ENCODE assay signal across 26 cellular contexts in the genomic region with DNA sequence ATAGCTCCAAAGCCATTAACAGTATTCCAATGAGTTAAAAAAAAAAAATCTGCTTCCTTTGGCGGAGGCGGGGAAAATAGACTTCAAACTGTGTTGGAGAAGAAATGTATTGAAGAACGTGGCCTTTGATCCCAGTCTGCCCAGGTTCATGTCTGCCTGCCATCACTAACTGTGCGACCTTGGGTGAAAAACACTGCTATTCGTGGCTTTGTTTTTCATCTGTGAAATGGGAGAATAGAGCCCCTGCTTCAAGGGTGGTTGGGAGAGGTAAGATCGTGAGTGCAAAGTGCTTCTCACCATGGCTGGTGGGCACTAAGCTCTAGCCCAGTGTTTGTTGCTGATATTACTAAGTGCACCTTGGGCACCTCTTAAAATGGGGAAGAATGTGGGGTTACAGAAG.
"Had no signal": no experiment of that assay in that cellular context is flagged by ENCODE, and none has a peak within 500 bp of the region (broad histone marks: within the 10 kb centered on the region; RNA-seq: fewer than 3 reads in every experiment).

No MANE protein-coding gene starts in this region.

- H3K4me1 ChIP-seq: stomach, suprapubic skin, testis, thyroid gland, tibial artery, transverse colon, upper lobe of left lung, upper lobe of right lung, uterus, vagina had no signal

- H3K27ac ChIP-seq: stomach, suprapubic skin, testis, thoracic aorta, thyroid gland, tibial artery, tibial nerve, transverse colon, upper lobe of left lung, upper lobe of right lung, uterus, vagina had no signal

- DNase-seq: stimulated activated CD4-positive, alpha-beta T cell treated with anti-CD3 and anti-CD28 coated beads, Interleukin-2, amount 100 ng/mL, for 48 hours; stimulated activated CD4-positive, alpha-beta T cell treated with anti-CD3 and anti-CD28 coated beads, Interleukin-4, amount 100 ng/mL, for 1 hour; stimulated activated CD4-positive, alpha-beta T cell treated with anti-CD3 and anti-CD28 coated beads, Interleukin-4, amount 100 ng/mL, for 24 hours; stimulated activated CD4-positive, alpha-beta T cell treated with anti-CD3 and anti-CD28 coated beads, Interleukin-4, amount 100 ng/mL, for 4 hours; stimulated activated CD8-positive, alpha-beta memory T cell treated with anti-CD3 and anti-CD28 coated beads, Interleukin-4, amount 100 ng/mL, for 48 hours; stimulated activated naive B cell treated with anti-CD40 and anti-IgM and Interleukin-4, amounts not matched to agents 10 μg/mL and 1 μg/mL and 100 μg/mL, for 72 hours; stimulated activated naive CD4-positive, alpha-beta T cell; stimulated activated naive CD4-positive, alpha-beta T cell treated with Interleukin-2 at 50 U/mL for 16 hours; stimulated activated naive CD8-positive, alpha-beta T cell treated with anti-CD3 and anti-CD28 coated beads, Interleukin-15, amount 100 ng/mL, for 72 hours; stimulated activated naive CD8-positive, alpha-beta T cell treated with anti-CD3 and anti-CD28 coated beads, Interleukin-15, Interleukin-2, amounts not matched to agents 100 U/mL and 50 U/mL, for 24 hours; stomach; substantia nigra; testis; thyroid gland; tibial artery; transverse colon; upper lobe of left lung; upper lobe of right lung; uterus had no signal

- H3K9me3 ChIP-seq: stomach, suprapubic skin, testis, thoracic aorta, thyroid gland, tibial artery, tibial nerve, transverse colon, upper lobe of left lung, upper lobe of right lung, uterus, vagina had no signal

- ATAC-seq: stimulated activated effector memory CD8-positive, alpha-beta T cell treated with anti-CD3 and anti-CD28 coated beads, Interleukin-12 subunit alpha, Interleukin-12 subunit beta, amount 100 ng/mL, for 72 hours; stimulated activated memory B cell treated with anti-CD40 and anti-IgM and Interleukin-4, amounts not matched to agents 10 μg/mL and 1 μg/mL and 100 μg/mL, for 72 hours; stimulated activated naive B cell treated with anti-CD40 and anti-IgM and Interleukin-4, amounts not matched to agents 10 μg/mL and 1 μg/mL and 100 μg/mL, for 72 hours; stimulated activated naive CD8-positive, alpha-beta T cell treated with anti-CD3 and anti-CD28 coated beads, Interleukin-15, amount 100 ng/mL, for 72 hours; stimulated activated naive CD8-positive, alpha-beta T cell treated with anti-CD3 and anti-CD28 coated beads, Interleukin-15, Interleukin-2, amounts not matched to agents 100 U/mL and 50 U/mL, for 24 hours; upper lobe of right lung had no signal

- FAIRE-seq: urothelium cell line had no signal

- H3K27me3 ChIP-seq: stomach, suprapubic skin, testis, thyroid gland, tibial artery, tibial nerve, transverse colon, upper lobe of left lung, upper lobe of right lung, uterus, vagina had no signal

- H3K36me3 ChIP-seq: uterus had no signal

- H3K4me3 ChIP-seq: stomach, suprapubic skin, testis, thoracic aorta, thyroid gland, tibial artery, tibial nerve, transverse colon, upper lobe of left lung, upper lobe of right lung, uterus, vagina had no signal
